In genomic region chr1:42040159-42040558, GRCh38 we compare ENCODE assay signal across 21 cellular contexts.
"Had no signal": no experiment of that assay in that cellular context is flagged by ENCODE, and none has a peak within 500 bp of the region (broad histone marks: within the 10 kb centered on the region; RNA-seq: fewer than 3 reads in every experiment).

No MANE protein-coding gene starts in this region.

- ATAC-seq: T-cell had no signal

- DNase-seq: KBM-7, MV-4-11, NCI-H1048, NCI-H1105, NCI-H1417, NCI-H1436 treated with DMSO at 0.1 percent for 48 hours, NCI-H1694, NCI-H187 treated with DMSO at 0.1 percent for 48 hours, NCI-H2029 treated with DMSO at 0.1 percent for 48 hours, NCI-H2171, NCI-H226, NCI-H446, NCI-H510A, NCI-H524 treated with DMSO at 0.1 percent for 48 hours, NCI-H69, NCI-H774, RPMI8226, SHP77, SK-N-SH, SW 1271, T-cell had no signal

- H3K9me3 ChIP-seq: SK-N-SH had no signal
